Comparison of ENCODE assay signal across 1 cellular context in the genomic region with DNA sequence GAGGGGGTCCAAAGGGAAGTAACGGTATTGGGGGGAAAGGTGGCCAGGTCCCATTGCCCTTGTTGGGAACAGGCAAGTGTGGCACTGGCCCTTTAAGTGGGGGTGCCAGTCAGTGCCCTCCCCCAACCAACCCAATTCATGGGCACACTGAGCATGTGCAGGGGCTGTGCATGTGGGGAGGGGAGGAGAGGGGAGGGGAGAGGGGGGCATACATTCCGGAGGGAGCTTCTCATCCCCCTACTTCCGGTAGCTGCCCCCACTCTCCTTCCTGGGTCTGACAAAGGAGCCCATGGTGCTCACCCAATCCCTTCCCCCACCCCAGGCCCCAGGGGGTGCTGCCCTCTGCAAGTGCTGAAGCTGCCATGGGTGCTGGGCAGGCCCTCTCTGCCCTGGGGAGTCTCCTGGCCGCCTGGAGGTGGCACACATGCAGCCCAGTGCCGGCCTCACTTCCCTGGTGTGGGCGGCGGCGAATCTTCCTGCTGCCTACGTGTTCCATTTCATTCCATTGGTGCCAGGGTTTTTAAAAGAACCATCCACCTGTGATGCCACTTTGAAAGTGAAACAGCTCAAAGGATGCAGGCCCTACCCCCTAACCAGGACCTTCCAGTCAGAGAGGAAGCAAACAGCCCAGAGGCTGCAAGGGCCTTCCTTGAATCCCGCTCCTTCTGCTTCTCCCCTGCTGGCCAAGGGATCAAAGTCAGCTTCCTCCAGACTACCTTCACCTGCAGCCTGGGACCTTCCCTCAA.
A peak's percentile ranks its signal among the peaks of the same experiment; 100 is the strongest.
TF ChIP-seq lines count a peak whose summit lies in the region.

No MANE protein-coding gene starts in this region.

TF ChIP-seq in GM12878, 131 proteins besides CTCF, POLR2A, EP300 and RAD21:
- TF ChIP-seq SMAD5 (IDR thresholded peaks at IDR 0.05; ENCODE audit: low read depth) (no peak), IKZF1 (conservative IDR thresholded peaks at IDR 0.05) (peak; percentile 30), CBFB (IDR thresholded peaks at IDR 0.05; ENCODE audit: low read depth) (0 out of 2 replicates have a peak, but pooled peaks have one; percentile 22), ZNF217 (IDR thresholded peaks at IDR 0.05) (no peak), MTA3 (IDR thresholded peaks at IDR 0.05; ENCODE audit: borderline replicate concordance, low read length) (no peak), MYB (IDR thresholded peaks at IDR 0.05; ENCODE audit: borderline replicate concordance, low read depth, low read length) (no peak), POLR2AphosphoS5 (IDR thresholded peaks at IDR 0.05; ENCODE audit: low read length) (peak; percentile 39; the same call in 1 of the 2 replicates), RBBP5 (conservative IDR thresholded peaks at IDR 0.05) (no peak), ATF7 (IDR thresholded peaks at IDR 0.05; ENCODE audit: low read depth) (no peak), WRNIP1 (IDR thresholded peaks at IDR 0.05; ENCODE audit: borderline replicate concordance, low read depth, low read length) (no peak), EED (IDR thresholded peaks at IDR 0.05; ENCODE audit: low read depth) (peak; percentile 69), BMI1 (IDR thresholded peaks at IDR 0.05; ENCODE audit: borderline replicate concordance) (no peak), NRF1 (conservative IDR thresholded peaks at IDR 0.05; ENCODE audit: low read depth, low read length) (peak; percentile 27; the same call in 1 of the 2 replicates), ZNF274 (IDR thresholded peaks at IDR 0.05; ENCODE audit: insufficient read depth, insufficient read length) (no peak), SMAD1 (IDR thresholded peaks at IDR 0.05; ENCODE audit: low read depth, partially characterized antibody) (no peak), YBX1 (IDR thresholded peaks at IDR 0.05) (no peak), HDAC2 (IDR thresholded peaks at IDR 0.05) (no peak), SRF (IDR thresholded peaks at IDR 0.05; ENCODE audit: low read depth in 2 of 2, low read length in 2 of 2) (no peak), EGR1 (IDR thresholded peaks at IDR 0.05; ENCODE audit: borderline replicate concordance in 1 of 2, low read depth in 2 of 2, low read length in 2 of 2) (peak in 1 of 2 experiments; percentile 25; a peak in 1 of 3 replicates), KDM1A (IDR thresholded peaks at IDR 0.05; ENCODE audit: borderline replicate concordance) (no peak), PAX5 (IDR thresholded peaks at IDR 0.05; ENCODE audit: borderline replicate concordance, low read depth, low read length) (no peak), TAF1 (IDR thresholded peaks at IDR 0.05; ENCODE audit: borderline replicate concordance, low read depth, low read length) (peak; percentile 37; the same call in 1 of the 2 replicates)
- TF ChIP-seq, protein P1, sequence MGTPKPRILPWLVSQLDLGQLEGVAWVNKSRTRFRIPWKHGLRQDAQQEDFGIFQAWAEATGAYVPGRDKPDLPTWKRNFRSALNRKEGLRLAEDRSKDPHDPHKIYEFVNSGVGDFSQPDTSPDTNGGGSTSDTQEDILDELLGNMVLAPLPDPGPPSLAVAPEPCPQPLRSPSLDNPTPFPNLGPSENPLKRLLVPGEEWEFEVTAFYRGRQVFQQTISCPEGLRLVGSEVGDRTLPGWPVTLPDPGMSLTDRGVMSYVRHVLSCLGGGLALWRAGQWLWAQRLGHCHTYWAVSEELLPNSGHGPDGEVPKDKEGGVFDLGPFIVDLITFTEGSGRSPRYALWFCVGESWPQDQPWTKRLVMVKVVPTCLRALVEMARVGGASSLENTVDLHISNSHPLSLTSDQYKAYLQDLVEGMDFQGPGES (IDR thresholded peaks at IDR 0.05): no peak
- TF ChIP-seq, protein P2, sequence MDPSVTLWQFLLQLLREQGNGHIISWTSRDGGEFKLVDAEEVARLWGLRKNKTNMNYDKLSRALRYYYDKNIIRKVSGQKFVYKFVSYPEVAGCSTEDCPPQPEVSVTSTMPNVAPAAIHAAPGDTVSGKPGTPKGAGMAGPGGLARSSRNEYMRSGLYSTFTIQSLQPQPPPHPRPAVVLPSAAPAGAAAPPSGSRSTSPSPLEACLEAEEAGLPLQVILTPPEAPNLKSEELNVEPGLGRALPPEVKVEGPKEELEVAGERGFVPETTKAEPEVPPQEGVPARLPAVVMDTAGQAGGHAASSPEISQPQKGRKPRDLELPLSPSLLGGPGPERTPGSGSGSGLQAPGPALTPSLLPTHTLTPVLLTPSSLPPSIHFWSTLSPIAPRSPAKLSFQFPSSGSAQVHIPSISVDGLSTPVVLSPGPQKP (IDR thresholded peaks at IDR 0.05; ENCODE audit: low read depth, low read length): no peak
- TF ChIP-seq, protein P3, sequence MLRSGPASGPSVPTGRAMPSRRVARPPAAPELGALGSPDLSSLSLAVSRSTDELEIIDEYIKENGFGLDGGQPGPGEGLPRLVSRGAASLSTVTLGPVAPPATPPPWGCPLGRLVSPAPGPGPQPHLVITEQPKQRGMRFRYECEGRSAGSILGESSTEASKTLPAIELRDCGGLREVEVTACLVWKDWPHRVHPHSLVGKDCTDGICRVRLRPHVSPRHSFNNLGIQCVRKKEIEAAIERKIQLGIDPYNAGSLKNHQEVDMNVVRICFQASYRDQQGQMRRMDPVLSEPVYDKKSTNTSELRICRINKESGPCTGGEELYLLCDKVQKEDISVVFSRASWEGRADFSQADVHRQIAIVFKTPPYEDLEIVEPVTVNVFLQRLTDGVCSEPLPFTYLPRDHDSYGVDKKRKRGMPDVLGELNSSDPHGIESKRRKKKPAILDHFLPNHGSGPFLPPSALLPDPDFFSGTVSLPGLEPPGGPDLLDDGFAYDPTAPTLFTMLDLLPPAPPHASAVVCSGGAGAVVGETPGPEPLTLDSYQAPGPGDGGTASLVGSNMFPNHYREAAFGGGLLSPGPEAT (IDR thresholded peaks at IDR 0.05; ENCODE audit: low read depth): no peak
